Comparison of ENCODE assay signal across 24 cellular contexts in the genomic region with DNA sequence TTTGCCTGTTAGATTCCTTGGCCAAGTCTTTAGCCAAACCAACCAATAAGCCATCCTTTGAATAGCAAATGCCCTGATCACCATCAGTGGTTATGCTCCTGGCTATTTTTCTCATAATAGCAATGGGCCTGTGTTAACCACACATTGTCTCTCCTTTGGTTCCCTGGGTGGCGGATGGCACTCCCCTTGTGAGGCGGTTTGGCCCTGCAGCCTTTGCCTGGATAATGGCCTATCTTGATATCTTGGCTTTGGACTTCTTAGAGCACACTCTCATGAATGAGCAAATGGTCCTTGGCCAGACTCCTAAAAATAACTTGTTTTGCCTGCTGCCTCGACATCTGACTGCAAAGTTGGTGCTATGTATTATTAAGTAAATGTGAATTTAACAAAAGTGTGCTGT.
"Had no signal": no experiment of that assay in that cellular context is flagged by ENCODE, and none has a peak within 500 bp of the region (broad histone marks: within the 10 kb centered on the region; RNA-seq: fewer than 3 reads in every experiment).

No MANE protein-coding gene starts in this region.

- H3K4me2 ChIP-seq: neural progenitor cell had no signal

- H3K4me3 ChIP-seq: mucosa of descending colon, neural progenitor cell, ovary, right atrium auricular region, right lobe of liver, skin epidermis, stomach, testis, thyroid gland, transverse colon, upper lobe of left lung, vagina had no signal

- H3K9ac ChIP-seq: neural progenitor cell had no signal

- H3K9me3 ChIP-seq: mucosa of descending colon, ovary, right atrium auricular region, right lobe of liver, stomach, testis, thyroid gland, transverse colon, upper lobe of left lung, vagina had no signal

- H3K4me1 ChIP-seq: neural progenitor cell, right lobe of liver, stomach, testis, thyroid gland, transverse colon, upper lobe of left lung, vagina had no signal

- H3K27ac ChIP-seq: neural progenitor cell, ovary, right atrium auricular region, right lobe of liver, skin epidermis, stomach, testis, thyroid gland, transverse colon, upper lobe of left lung, vagina had no signal

- H3K36me3 ChIP-seq: neural progenitor cell, ovary, right atrium auricular region, right lobe of liver, stomach, thyroid gland, transverse colon, upper lobe of left lung, vagina had no signal

- ATAC-seq: left lobe of liver; mucosa of descending colon; natural killer cell; right lobe of liver; stimulated activated naive B cell treated with anti-CD40 and anti-IgM and Interleukin-4, amounts not matched to agents 10 μg/mL and 1 μg/mL and 100 μg/mL, for 72 hours; stimulated activated naive CD8-positive, alpha-beta T cell treated with anti-CD3 and anti-CD28 coated beads, Interleukin-15, Interleukin-2, amounts not matched to agents 100 U/mL and 50 U/mL, for 24 hours had no signal

- DNase-seq: hippocampal formation; left cardiac atrium; mucosa of descending colon; naive B cell; natural killer cell; nephron progenitor cell; ovary; right lobe of liver; stimulated activated CD4-positive, alpha-beta T cell treated with anti-CD3 and anti-CD28 coated beads, Interleukin-12 subunit alpha, Interleukin-12 subunit beta, amount 100 ng/mL, for 4 hours; stimulated activated CD4-positive, alpha-beta T cell treated with anti-CD3 and anti-CD28 coated beads, Interleukin-15, amount 100 ng/mL, for 24 hours; stimulated activated CD4-positive, alpha-beta T cell treated with anti-CD3 and anti-CD28 coated beads, Interleukin-2, amount 100 ng/mL, for 24 hours; stimulated activated CD4-positive, alpha-beta T cell treated with anti-CD3 and anti-CD28 coated beads, Interleukin-4, amount 100 ng/mL, for 1 hour; stimulated activated naive B cell treated with anti-CD40 and anti-IgM and Interleukin-4, amounts not matched to agents 10 μg/mL and 1 μg/mL and 100 μg/mL, for 72 hours; stimulated activated naive CD8-positive, alpha-beta T cell treated with anti-CD3 and anti-CD28 coated beads, Interleukin-15, Interleukin-2, amounts not matched to agents 100 U/mL and 50 U/mL, for 24 hours; stomach; testis; thyroid gland; transverse colon; upper lobe of left lung had no signal

- H2AFZ ChIP-seq: neural progenitor cell had no signal

- H3K27me3 ChIP-seq: neural progenitor cell, ovary, right atrium auricular region, right lobe of liver, testis, thyroid gland, transverse colon, upper lobe of left lung, vagina had no signal
